In genomic region chr12:63150255-63151060, GRCh38 we compare ENCODE assay signal across 1 cellular context.
TF ChIP-seq lines count a peak whose summit lies in the region.

No MANE protein-coding gene starts in this region.

TF ChIP-seq in HepG2, 621 proteins besides CTCF, POLR2A, EP300 and RAD21 (continued from another document):
- TF ChIP-seq, protein P1, sequence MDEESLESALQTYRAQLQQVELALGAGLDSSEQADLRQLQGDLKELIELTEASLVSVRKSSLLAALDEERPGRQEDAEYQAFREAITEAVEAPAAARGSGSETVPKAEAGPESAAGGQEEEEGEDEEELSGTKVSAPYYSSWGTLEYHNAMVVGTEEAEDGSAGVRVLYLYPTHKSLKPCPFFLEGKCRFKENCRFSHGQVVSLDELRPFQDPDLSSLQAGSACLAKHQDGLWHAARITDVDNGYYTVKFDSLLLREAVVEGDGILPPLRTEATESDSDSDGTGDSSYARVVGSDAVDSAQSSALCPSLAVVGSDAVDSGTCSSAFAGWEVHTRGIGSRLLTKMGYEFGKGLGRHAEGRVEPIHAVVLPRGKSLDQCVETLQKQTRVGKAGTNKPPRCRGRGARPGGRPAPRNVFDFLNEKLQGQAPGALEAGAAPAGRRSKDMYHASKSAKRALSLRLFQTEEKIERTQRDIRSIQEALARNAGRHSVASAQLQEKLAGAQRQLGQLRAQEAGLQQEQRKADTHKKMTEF (CRISPR knock-in tag; IDR thresholded peaks at IDR 0.05) = no peak
- TF ChIP-seq RXRA (CRISPR knock-in tag; IDR thresholded peaks at IDR 0.05) (no peak), ZFP37 (CRISPR knock-in tag; IDR thresholded peaks at IDR 0.05; ENCODE audit: borderline replicate concordance) (no peak), ZNF781 (CRISPR knock-in tag; IDR thresholded peaks at IDR 0.05; ENCODE audit: borderline replicate concordance, not compliant biosample characterization) (no peak), DNMT3B (CRISPR knock-in tag; conservative IDR thresholded peaks at IDR 0.05) (no peak), ZFP90 (CRISPR knock-in tag; IDR thresholded peaks at IDR 0.05; ENCODE audit: borderline replicate concordance) (no peak), ZNF792 (CRISPR knock-in tag; IDR thresholded peaks at IDR 0.05) (no peak), CREM (IDR thresholded peaks at IDR 0.05) (no peak), CREM (CRISPR knock-in tag; IDR thresholded peaks at IDR 0.05) (no peak), RFXAP (CRISPR knock-in tag; IDR thresholded peaks at IDR 0.05; ENCODE audit: borderline replicate concordance) (no peak), MAFK (conservative IDR thresholded peaks at IDR 0.05 in 1 of 2, IDR thresholded peaks at IDR 0.05 in 1 of 2; ENCODE audit: low read length in 2 of 2) (no peak), ZC3H4 (CRISPR knock-in tag; IDR thresholded peaks at IDR 0.05; ENCODE audit: borderline replicate concordance) (no peak), HHEX (CRISPR knock-in tag; IDR thresholded peaks at IDR 0.05) (no peak), ZNF816 (CRISPR knock-in tag; IDR thresholded peaks at IDR 0.05; ENCODE audit: borderline replicate concordance) (no peak), ZNF672 (CRISPR knock-in tag; IDR thresholded peaks at IDR 0.05) (no peak), SIN3B (IDR thresholded peaks at IDR 0.05; ENCODE audit: low read length) (no peak)
- TF ChIP-seq, protein P2, sequence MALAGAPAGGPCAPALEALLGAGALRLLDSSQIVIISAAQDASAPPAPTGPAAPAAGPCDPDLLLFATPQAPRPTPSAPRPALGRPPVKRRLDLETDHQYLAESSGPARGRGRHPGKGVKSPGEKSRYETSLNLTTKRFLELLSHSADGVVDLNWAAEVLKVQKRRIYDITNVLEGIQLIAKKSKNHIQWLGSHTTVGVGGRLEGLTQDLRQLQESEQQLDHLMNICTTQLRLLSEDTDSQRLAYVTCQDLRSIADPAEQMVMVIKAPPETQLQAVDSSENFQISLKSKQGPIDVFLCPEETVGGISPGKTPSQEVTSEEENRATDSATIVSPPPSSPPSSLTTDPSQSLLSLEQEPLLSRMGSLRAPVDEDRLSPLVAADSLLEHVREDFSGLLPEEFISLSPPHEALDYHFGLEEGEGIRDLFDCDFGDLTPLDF (CRISPR knock-in tag; IDR thresholded peaks at IDR 0.05) = no peak
